Comparison of ENCODE assay signal across 15 cellular contexts in genomic region chr17:67636841-67637240, GRCh38.
DNase-seq lines count a peak whose midpoint lies in the region; ATAC-seq, FAIRE-seq and TF ChIP-seq lines count a peak whose summit lies in the region.
"Had no signal": no experiment of that assay in that cellular context is flagged by ENCODE, and none has a peak within 500 bp of the region (broad histone marks: within the 10 kb centered on the region; RNA-seq: fewer than 3 reads in every experiment).

No MANE protein-coding gene starts in this region.

- peak overlapping the region; percentile 2 to 77 (median 70) for H3K27ac ChIP-seq in body of pancreas
- no peak overlapping the region for H3K27ac ChIP-seq in keratinocyte (ENCODE audit: control insufficient read depth, insufficient read depth, low read length)
- peak overlapping the region; percentile 60 for H3K27ac ChIP-seq in suprapubic skin

- peak overlapping the region; percentile 6 for H3K27ac Mint-ChIP-seq in activated T-cell treated with anti-CD3 and anti-CD28 coated beads, Interleukin-2, amount 50 U/mL, for 24 hours
- H3K27ac Mint-ChIP-seq: CD4-positive, alpha-beta T cell had no signal

- H3K4me3 ChIP-seq in body of pancreas: no peak overlapping the region
- H3K4me3 ChIP-seq in keratinocyte (ENCODE audit: control insufficient read depth in 2 of 3, extremely low read depth in 1 of 3, insufficient read depth in 2 of 3, low read depth in 1 of 3, low read length in 3 of 3): peak overlapping the region in 1 of 3 experiments; percentile 18
- no peak overlapping the region for H3K4me3 ChIP-seq in suprapubic skin

- intact Hi-C loops in body of pancreas (cut with DNase I): no loop called here

- no peak for DNase-seq in activated T-cell treated with anti-CD3 and anti-CD28 coated beads, Interleukin-2, amount 50 U/mL, for 24 hours
- DNase-seq in activated T-cell treated with anti-CD3 and anti-CD28 coated beads for 4 hours (no peak), body of pancreas (peak; percentile 19 to 38 (median 36)), keratinocyte (ENCODE audit: low read depth, low spot score) (no peak), suprapubic skin (ENCODE audit: low spot score in 2 of 2) (no peak), NCI-H2196 (lab: John Stamatoyannopoulos, UW; ENCODE audit: unreplicated experiment) (no peak)
- no peak for DNase-seq in activated CD4-positive, CD25-positive, alpha-beta regulatory T cell (lab: John Stamatoyannopoulos, UW)
- DNase-seq: 8988T; activated gamma-delta T cell treated with Interleukin-2 at 50 U/mL for 16 hours; CD4-positive, alpha-beta T cell; effector memory CD8-positive, alpha-beta T cell; islet precursor cell; NCI-H510A; OCI-M1 had no signal

- TF ChIP-seq CTCF in body of pancreas (IDR thresholded peaks at IDR 0.05) (no peak), keratinocyte (optimal IDR thresholded peaks at IDR 0.05 in 1 of 3, IDR thresholded peaks at IDR 0.05 in 1 of 3, conservative IDR thresholded peaks at IDR 0.05 in 1 of 3; ENCODE audit: extremely low read depth in 1 of 3, insufficient read depth in 2 of 3, low read length in 3 of 3) (no peak), suprapubic skin (IDR thresholded peaks at IDR 0.05) (no peak)

- H4K20me1 ChIP-seq in keratinocyte (ENCODE audit: control insufficient read depth, extremely low read depth, insufficient read depth, low read length): peaks cover 4% of the 10 kb centered on the region

- H3K27me3 ChIP-seq in body of pancreas: no peaks in the 10 kb centered on the region
- no peaks in the 10 kb centered on the region for H3K27me3 ChIP-seq in keratinocyte (ENCODE audit: control insufficient read depth, extremely low read depth, insufficient read depth, low read length)
- H3K27me3 ChIP-seq in suprapubic skin: no peaks in the 10 kb centered on the region

- H3K4me2 ChIP-seq in keratinocyte (ENCODE audit: control insufficient read depth, extremely low read depth, insufficient read depth, low read depth, low read length): peak overlapping the region; percentile 65

- no peaks in the 10 kb centered on the region for H3K9me3 ChIP-seq in body of pancreas
- H3K9me3 ChIP-seq in keratinocyte (ENCODE audit: control insufficient read depth, low read depth, low read length): no peaks in the 10 kb centered on the region
- no peaks in the 10 kb centered on the region for H3K9me3 ChIP-seq in suprapubic skin

- no peak overlapping the region for H2AFZ ChIP-seq in keratinocyte (ENCODE audit: control insufficient read depth, low read length)

- no peaks in the 10 kb centered on the region for H3K27me3 Mint-ChIP-seq in activated T-cell treated with anti-CD3 and anti-CD28 coated beads, Interleukin-2, amount 50 U/mL, for 24 hours
- H3K27me3 Mint-ChIP-seq: CD4-positive, alpha-beta T cell; effector memory CD8-positive, alpha-beta T cell had no signal

- TF ChIP-seq EP300 in suprapubic skin (IDR thresholded peaks at IDR 0.05): no peak

- H3K9ac ChIP-seq in keratinocyte (ENCODE audit: control insufficient read depth, extremely low read depth, insufficient read depth, low read length): no peak overlapping the region

- 71 to 84% methylated on average over 5 of the region's 5 CpGs for WGBS in body of pancreas, 2 donors
- WGBS in suprapubic skin: 93% methylated on average over 5 of the region's 5 CpGs

- ATAC-seq in body of pancreas: peak; percentile 22
- ATAC-seq in GM21717 (IDR thresholded peaks at IDR 0.05; ENCODE audit: unreplicated experiment): no peak
- ATAC-seq: effector memory CD8-positive, alpha-beta T cell had no signal

- TF ChIP-seq POLR2A in body of pancreas (IDR thresholded peaks at IDR 0.05) (no peak), suprapubic skin (IDR thresholded peaks at IDR 0.05) (no peak)

- no peaks in the 10 kb centered on the region for H3K9me1 ChIP-seq in keratinocyte (ENCODE audit: control insufficient read depth, extremely low read depth, insufficient read depth, low read length)

- no peaks in the 10 kb centered on the region for H3K79me2 ChIP-seq in keratinocyte (ENCODE audit: control insufficient read depth, insufficient read depth, low read length)

- H3K9me3 Mint-ChIP-seq in activated T-cell treated with anti-CD3 and anti-CD28 coated beads, Interleukin-2, amount 50 U/mL, for 24 hours: no peaks in the 10 kb centered on the region
- H3K9me3 Mint-ChIP-seq: CD4-positive, alpha-beta T cell; effector memory CD8-positive, alpha-beta T cell had no signal

- H3K4me1 ChIP-seq in body of pancreas (peaks cover 52% of the 10 kb centered on the region), keratinocyte (ENCODE audit: control insufficient read depth, extremely low read depth, insufficient read depth, low read length) (peaks cover 28% of the 10 kb centered on the region), suprapubic skin (peaks cover 20% of the 10 kb centered on the region)

- FAIRE-seq in keratinocyte (lab: Jason Lieb, UNC): no peak

- peaks cover 58% of the 10 kb centered on the region for H3K36me3 Mint-ChIP-seq in activated T-cell treated with anti-CD3 and anti-CD28 coated beads, Interleukin-2, amount 50 U/mL, for 24 hours (ENCODE audit: low read depth)

- dilution Hi-C loops in keratinocyte (cut with MboI; ENCODE audit: extremely low pct_ligation_motif_present, low sequenced_read_pairs): no loop called here

- no peaks in the 10 kb centered on the region for H3K4me1 Mint-ChIP-seq in activated T-cell treated with anti-CD3 and anti-CD28 coated beads, Interleukin-2, amount 50 U/mL, for 24 hours (ENCODE audit: low read depth)

- no peak overlapping the region for H3K4me3 Mint-ChIP-seq in activated T-cell treated with anti-CD3 and anti-CD28 coated beads, Interleukin-2, amount 50 U/mL, for 24 hours
- H3K4me3 Mint-ChIP-seq: CD4-positive, alpha-beta T cell; effector memory CD8-positive, alpha-beta T cell had no signal

- peaks cover 0 to 4% of the 10 kb centered on the region in 2 donors for H3K36me3 ChIP-seq in body of pancreas (replicated peaks in 1 of 2; ENCODE audit: insufficient read depth in 1 of 2, low read depth in 2 of 2)
- H3K36me3 ChIP-seq in keratinocyte (ENCODE audit: control insufficient read depth in 2 of 2, extremely low read depth in 1 of 2, insufficient read depth in 2 of 2, low read length in 2 of 2): peaks cover 3 to 4% of the 10 kb centered on the region in 2 experiments
- H3K36me3 ChIP-seq in suprapubic skin: no peaks in the 10 kb centered on the region

Comparison
In these comparisons a context has a peak if more than half of its experiments do, and no peak if none do; other contexts are left out.
1. DNase-seq: peak in body of pancreas (4 of 4); none in activated T-cell treated with anti-CD3 and anti-CD28 coated beads, Interleukin-2, amount 50 U/mL, for 24 hours (single experiment), activated T-cell treated with anti-CD3 and anti-CD28 coated beads for 4 hours (single experiment), keratinocyte (single experiment), suprapubic skin (0 of 2), activated CD4-positive, CD25-positive, alpha-beta regulatory T cell (0 of 4) and NCI-H2196 (single experiment).